ENCODE assay signal across 23 cellular contexts in genomic region chr14:104373855-104374717, GRCh38.
"Had no signal": no experiment of that assay in that cellular context is flagged by ENCODE, and none has a peak within 500 bp of the region (broad histone marks: within the 10 kb centered on the region; RNA-seq: fewer than 3 reads in every experiment).

No MANE protein-coding gene starts in this region.

- DNase-seq: cortex of kidney; effector memory CD4-positive, alpha-beta T cell; gastrocnemius medialis; islet precursor cell; nucleus accumbens; retina; sigmoid colon; stimulated activated CD4-positive, alpha-beta T cell treated with anti-CD3 and anti-CD28 coated beads, Interleukin-2, amount 100 ng/mL, for 24 hours; stimulated activated CD4-positive, alpha-beta T cell treated with anti-CD3 and anti-CD28 coated beads, Interleukin-4, amount 100 ng/mL, for 4 hours; stimulated activated naive B cell treated with anti-CD40 and anti-IgM and Interleukin-4, amounts not matched to agents 10 μg/mL and 1 μg/mL and 100 μg/mL, for 72 hours; stimulated activated naive CD8-positive, alpha-beta T cell treated with anti-CD3 and anti-CD28 coated beads, Interleukin-15, amount 100 ng/mL, for 72 hours; testis; upper lobe of right lung had no signal

- FAIRE-seq: endometrium, pancreas had no signal

- H3K4me1 ChIP-seq: esophagus muscularis mucosa, gastrocnemius medialis, pancreas, prostate gland, sigmoid colon, testis, tibial nerve, upper lobe of right lung, vagina had no signal

- H3K9me3 ChIP-seq: esophagus muscularis mucosa, gastrocnemius medialis, mucosa of descending colon, pancreas, prostate gland, sigmoid colon, testis, upper lobe of right lung, vagina had no signal

- H3K27me3 ChIP-seq: pancreas, testis, tibial nerve, vagina had no signal

- H3K27me3 Mint-ChIP-seq: stimulated activated naive CD8-positive, alpha-beta T cell treated with anti-CD3 and anti-CD28 coated beads, Interleukin-15, amount 100 ng/mL, for 72 hours had no signal

- H3K27ac Mint-ChIP-seq: stimulated activated naive B cell treated with anti-CD40 and anti-IgM and Interleukin-4, amounts not matched to agents 10 μg/mL and 1 μg/mL and 100 μg/mL, for 72 hours had no signal

- ATAC-seq: gastrocnemius medialis; mucosa of descending colon; naive thymus-derived CD8-positive, alpha-beta T cell; pancreas; stimulated activated naive B cell treated with anti-CD40 and anti-IgM and Interleukin-4, amounts not matched to agents 10 μg/mL and 1 μg/mL and 100 μg/mL, for 72 hours; upper lobe of right lung had no signal

- H3K27ac ChIP-seq: epithelial cell of prostate, esophagus muscularis mucosa, gastrocnemius medialis, pancreas, prostate gland, sigmoid colon, skin epidermis, testis, tibial nerve, upper lobe of right lung, vagina had no signal

- H3K4me3 ChIP-seq: esophagus muscularis mucosa, gastrocnemius medialis, mucosa of descending colon, pancreas, prostate gland, sigmoid colon, skin epidermis, testis, tibial nerve, upper lobe of right lung, vagina had no signal

- H3K4me1 Mint-ChIP-seq: stimulated activated naive B cell treated with anti-CD40 and anti-IgM and Interleukin-4, amounts not matched to agents 10 μg/mL and 1 μg/mL and 100 μg/mL, for 72 hours had no signal

- H3K4me3 Mint-ChIP-seq: naive thymus-derived CD8-positive, alpha-beta T cell; stimulated activated naive B cell treated with anti-CD40 and anti-IgM and Interleukin-4, amounts not matched to agents 10 μg/mL and 1 μg/mL and 100 μg/mL, for 72 hours; stimulated activated naive CD8-positive, alpha-beta T cell treated with anti-CD3 and anti-CD28 coated beads, Interleukin-15, amount 100 ng/mL, for 72 hours had no signal

- H3K36me3 ChIP-seq: esophagus muscularis mucosa, gastrocnemius medialis, pancreas, prostate gland, sigmoid colon, tibial nerve, upper lobe of right lung, vagina had no signal
